ENCODE assay signal across 1 cellular context in the genomic region with DNA sequence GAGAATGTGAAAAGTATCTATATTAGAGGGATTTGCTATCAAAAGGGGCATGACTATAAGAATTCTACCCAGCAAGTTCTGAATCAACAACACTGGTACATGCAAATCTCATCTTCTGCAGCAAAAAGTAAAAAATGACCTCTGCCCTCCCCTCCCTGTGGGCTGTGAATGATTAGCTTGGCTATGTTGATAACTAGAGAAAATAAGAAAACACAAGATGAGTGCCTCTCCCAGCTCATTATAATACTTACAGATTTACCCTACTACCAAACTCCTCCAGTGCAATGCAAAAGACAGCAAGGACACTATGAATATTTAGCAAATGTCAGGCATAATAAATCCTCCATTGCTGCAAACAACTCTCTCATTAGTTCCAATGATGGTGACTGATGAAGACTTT.
TF ChIP-seq lines count a peak whose summit lies in the region.

No MANE protein-coding gene starts in this region.

TF ChIP-seq in HepG2, 621 proteins besides CTCF, POLR2A, EP300 and RAD21 (continued from another document):
- TF ChIP-seq CENPBD1 (CRISPR knock-in tag; IDR thresholded peaks at IDR 0.05; ENCODE audit: borderline replicate concordance, low read depth) (no peak), ZNF33B (CRISPR knock-in tag; IDR thresholded peaks at IDR 0.05) (no peak), JUND (CRISPR knock-in tag; IDR thresholded peaks at IDR 0.05) (no peak), MTA1 (CRISPR knock-in tag; IDR thresholded peaks at IDR 0.05; ENCODE audit: borderline replicate concordance) (no peak)
